24 cellular contexts compared by ENCODE assay signal in genomic region chr6:9732056-9732455, GRCh38.
DNase-seq lines count a peak whose midpoint lies in the region; TF ChIP-seq lines count a peak whose summit lies in the region.
"Had no signal": no experiment of that assay in that cellular context is flagged by ENCODE, and none has a peak within 500 bp of the region (broad histone marks: within the 10 kb centered on the region; RNA-seq: fewer than 3 reads in every experiment).

No MANE protein-coding gene starts in this region.

- DNase-seq in NCI-H1436 (lab: John Stamatoyannopoulos, UW) (peak; percentile 3), NCI-H1436 treated with DMSO at 0.1 percent for 48 hours (lab: John Stamatoyannopoulos, UW) (no peak), AG10803 (ENCODE audit: low read depth) (peak; percentile 2), NCI-H748 (lab: John Stamatoyannopoulos, UW; ENCODE audit: unreplicated experiment) (peak; percentile 70), foreskin melanocyte (peak; percentile 69), dermis blood vessel endothelial cell (no peak), C1 segment of cervical spinal cord (lab: John Stamatoyannopoulos, UW) (no peak)
- no peak for DNase-seq in activated naive CD4-positive, alpha-beta T cell treated with Interleukin-2 at 50 U/mL for 16 hours
- DNase-seq: 8988T; CD4-positive, alpha-beta T cell; DMS 273 treated with DMSO at 0.1 percent for 48 hours; DMS79; GF-D8; GOT3; HFFc6; Karpas-422; NCI-H1092; NCI-H1694; NCI-H526 treated with DMSO at 0.1 percent for 48 hours; NK-92 treated with Interleukin-12 subunit alpha and Interleukin-12 subunit beta, amount 100 ng/mL, for 24 hours; PC-3; T-helper 2 cell had no signal

- no peak for TF ChIP-seq CTCF in AG10803 (conservative IDR thresholded peaks at IDR 0.05; ENCODE audit: low read length)

- no peak overlapping the region for H3K4me3 ChIP-seq in AG10803 (ENCODE audit: low read length)
- H3K4me3 ChIP-seq: BLaER1, HAP-1 had no signal

Comparison
In these comparisons a context has a peak if more than half of its experiments do, and no peak if none do; other contexts are left out.
1. DNase-seq: peak in NCI-H1436 (single experiment), AG10803 (single experiment), NCI-H748 (single experiment) and foreskin melanocyte (single experiment); none in NCI-H1436 treated with DMSO at 0.1 percent for 48 hours (single experiment), dermis blood vessel endothelial cell (single experiment), activated naive CD4-positive, alpha-beta T cell treated with Interleukin-2 at 50 U/mL for 16 hours (single experiment) and C1 segment of cervical spinal cord (0 of 14).